In genomic region chr20:10637062-10637559, GRCh38 we compare ENCODE assay signal across 10 cellular contexts. TPM values are rescaled to one million over a fixed set of nuclear protein-coding genes. Genes with fewer than 3 reads are reported as not detected.
DNase-seq lines count a peak whose midpoint lies in the region; ATAC-seq, FAIRE-seq and TF ChIP-seq lines count a peak whose summit lies in the region.
"Had no signal": no experiment of that assay in that cellular context is flagged by ENCODE, and none has a peak within 500 bp of the region (broad histone marks: within the 10 kb centered on the region; RNA-seq: fewer than 3 reads in every experiment).

No MANE protein-coding gene starts in this region.

- no peak for ATAC-seq in GM12878
- peak; percentile 44 for ATAC-seq in Right ventricle myocardium superior (ENCODE audit: poor library complexity)
- ATAC-seq in omental fat pad (ENCODE audit: low FRiP score) = peak; percentile 58
- ATAC-seq in CD4-positive, alpha-beta T cell (ENCODE audit: poor library complexity) = no peak
- no peak for ATAC-seq in GM21737 (IDR thresholded peaks at IDR 0.05; ENCODE audit: unreplicated experiment)
- no peak for ATAC-seq in stimulated activated memory B cell treated with anti-CD40 and anti-IgM and Interleukin-4, amounts not matched to agents 10 μg/mL and 1 μg/mL and 100 μg/mL, for 72 hours

- no peak overlapping the region for H3K4me3 ChIP-seq in ACC112 (ENCODE audit: low read depth, low read length)
- no peak overlapping the region for H3K4me3 ChIP-seq in GM12878

- H4K20me1 ChIP-seq in GM12878 (ENCODE audit: control insufficient read depth, insufficient read depth) = no peaks in the 10 kb centered on the region

- 68% methylated on average over 8 of the region's 8 CpGs for WGBS in GM12878 (ENCODE audit: insufficient coverage, insufficient replicate concordance, low lambda C conversion rate, missing lambda C conversion rate)

- H3K27me3 ChIP-seq in ACC112 (ENCODE audit: insufficient read depth, low read length) (no peaks in the 10 kb centered on the region), GM12878 (replicated peaks in 1 of 2; ENCODE audit: control insufficient read depth in 2 of 2, insufficient read depth in 2 of 2, low read length in 1 of 2) (no peaks in the 10 kb centered on the region)
- H3K27me3 ChIP-seq in CD4-positive, alpha-beta T cell (ENCODE audit: control insufficient read depth, insufficient read depth, low read length) = no peaks in the 10 kb centered on the region

- TF ChIP-seq EP300 in GM12878 (IDR thresholded peaks at IDR 0.05; ENCODE audit: borderline replicate concordance in 1 of 2, control insufficient read depth in 1 of 2, low read depth in 2 of 2, low read length in 2 of 2) = no peak

- TF ChIP-seq RAD21 in GM12878 (IDR thresholded peaks at IDR 0.05; ENCODE audit: insufficient read depth, low read depth, low read length) = no peak

- no peak for FAIRE-seq in GM12878 (lab: Jason Lieb, UNC)

- no peak overlapping the region for H3K4me3 Mint-ChIP-seq in CD4-positive, alpha-beta T cell
- H3K4me3 Mint-ChIP-seq in activated CD4-positive, alpha-beta memory T cell treated with anti-CD3 and anti-CD28 coated beads for 36 hours = no peak overlapping the region
- no peak overlapping the region for H3K4me3 Mint-ChIP-seq in stimulated activated memory B cell treated with anti-CD40 and anti-IgM and Interleukin-4, amounts not matched to agents 10 μg/mL and 1 μg/mL and 100 μg/mL, for 72 hours
- H3K4me3 Mint-ChIP-seq: activated CD4-positive, alpha-beta memory T cell treated with anti-CD3 and anti-CD28 coated beads, Interleukin-2, amount 10 ng/mL, durations not matched to agents 7 days and 5 days had no signal

- H3K79me2 ChIP-seq in ACC112 (ENCODE audit: control insufficient read depth, insufficient read depth, low read length, unreplicated experiment) = no peaks in the 10 kb centered on the region
- no peaks in the 10 kb centered on the region for H3K79me2 ChIP-seq in GM12878 (ENCODE audit: control insufficient read depth, insufficient read depth, low read length)

- no peaks in the 10 kb centered on the region for H3K9me3 Mint-ChIP-seq in CD4-positive, alpha-beta T cell
- no peaks in the 10 kb centered on the region for H3K9me3 Mint-ChIP-seq in activated CD4-positive, alpha-beta memory T cell treated with anti-CD3 and anti-CD28 coated beads for 36 hours
- H3K9me3 Mint-ChIP-seq in stimulated activated memory B cell treated with anti-CD40 and anti-IgM and Interleukin-4, amounts not matched to agents 10 μg/mL and 1 μg/mL and 100 μg/mL, for 72 hours = no peaks in the 10 kb centered on the region
- H3K9me3 Mint-ChIP-seq: activated CD4-positive, alpha-beta memory T cell treated with anti-CD3 and anti-CD28 coated beads, Interleukin-2, amount 10 ng/mL, durations not matched to agents 7 days and 5 days had no signal

- H3K36me3 ChIP-seq in ACC112 (ENCODE audit: insufficient read depth, low read length) = peaks cover 30% of the 10 kb centered on the region
- peaks cover 0 to 9% of the 10 kb centered on the region in 2 experiments; a peak in 2 of 4 replicates for H3K36me3 ChIP-seq in GM12878 (ENCODE audit: control insufficient read depth in 2 of 2, insufficient read depth in 2 of 2, low read length in 1 of 2)

- H3K27me3 Mint-ChIP-seq in CD4-positive, alpha-beta T cell = no peaks in the 10 kb centered on the region
- H3K27me3 Mint-ChIP-seq in activated CD4-positive, alpha-beta memory T cell treated with anti-CD3 and anti-CD28 coated beads for 36 hours = no peaks in the 10 kb centered on the region
- H3K27me3 Mint-ChIP-seq in stimulated activated memory B cell treated with anti-CD40 and anti-IgM and Interleukin-4, amounts not matched to agents 10 μg/mL and 1 μg/mL and 100 μg/mL, for 72 hours = no peaks in the 10 kb centered on the region
- H3K27me3 Mint-ChIP-seq: activated CD4-positive, alpha-beta memory T cell treated with anti-CD3 and anti-CD28 coated beads, Interleukin-2, amount 10 ng/mL, durations not matched to agents 7 days and 5 days had no signal

- DNase-seq in GM12878 (ENCODE audit: low read depth, low spot score) (no peak), Right ventricle myocardium superior (peak; percentile 58), omental fat pad (ENCODE audit: low spot score) (no peak)
- DNase-seq in CD4-positive, alpha-beta T cell = no peak
- no peak for DNase-seq in activated CD4-positive, alpha-beta memory T cell treated with anti-CD3 and anti-CD28 coated beads for 36 hours
- DNase-seq: activated CD4-positive, alpha-beta memory T cell treated with anti-CD3 and anti-CD28 coated beads, Interleukin-2, amount 10 ng/mL, durations not matched to agents 7 days and 5 days; NCI-H1105 had no signal

- no TSS peak for BruUV-seq in GM12878 (replicated peaks; lab: Mats Ljungman, UMichigan)

- H3K9ac ChIP-seq in GM12878 (ENCODE audit: control insufficient read depth, insufficient read depth, low read length) = no peak overlapping the region

- RAD21 ChIA-PET in GM12878 (lab: Charles Lee; ENCODE audit: unreplicated experiment) = no interaction called here

- H3K27ac Mint-ChIP-seq in CD4-positive, alpha-beta T cell = no peak overlapping the region
- no peak overlapping the region for H3K27ac Mint-ChIP-seq in activated CD4-positive, alpha-beta memory T cell treated with anti-CD3 and anti-CD28 coated beads for 36 hours
- H3K27ac Mint-ChIP-seq in stimulated activated memory B cell treated with anti-CD40 and anti-IgM and Interleukin-4, amounts not matched to agents 10 μg/mL and 1 μg/mL and 100 μg/mL, for 72 hours = no peak overlapping the region
- H3K27ac Mint-ChIP-seq: activated CD4-positive, alpha-beta memory T cell treated with anti-CD3 and anti-CD28 coated beads, Interleukin-2, amount 10 ng/mL, durations not matched to agents 7 days and 5 days had no signal

- in situ Hi-C loops in GM12878 (cut with MboI) = no loop called here

- POLR2A ChIA-PET in GM12878 (lab: Charles Lee) = interaction anchor here (1.2 kb wide), 1 partner anchor 99 kb away, joined by 3 read pairs; no protein-coding TSS in a partner anchor
- POLR2A ChIA-PET in CD4-positive, alpha-beta T cell (lab: Charles Lee) = no interaction called here
- POLR2A ChIA-PET in activated CD4-positive, alpha-beta memory T cell treated with anti-CD3 and anti-CD28 coated beads for 36 hours (lab: Charles Lee) = no interaction called here

- no peaks in the 10 kb centered on the region for H3K9me3 ChIP-seq in GM12878 (replicated peaks; ENCODE audit: control insufficient read depth, insufficient read depth, low read length)
- no peaks in the 10 kb centered on the region for H3K9me3 ChIP-seq in CD4-positive, alpha-beta T cell (ENCODE audit: control insufficient read depth, low read length)

- H3K4me1 ChIP-seq in ACC112 (ENCODE audit: control insufficient read depth, insufficient read depth, low read length, unreplicated experiment) = peaks cover 35% of the 10 kb centered on the region
- H3K4me1 ChIP-seq in GM12878 (ENCODE audit: control insufficient read depth, insufficient read depth, low read length) = no peaks in the 10 kb centered on the region

- peak overlapping the region; percentile 43 for H3K27ac ChIP-seq in ACC112 (ENCODE audit: low read depth, low read length)
- H3K27ac ChIP-seq in GM12878 (ENCODE audit: control insufficient read depth, insufficient read depth) = no peak overlapping the region
- no peak overlapping the region for H3K27ac ChIP-seq in CD4-positive, alpha-beta T cell (ENCODE audit: low read depth, low read length)

- no peak for TF ChIP-seq POLR2A in GM12878 (IDR thresholded peaks at IDR 0.05; ENCODE audit: low read depth, low read length)

- SMC1A ChIA-PET in GM12878 (lab: Charles Lee; ENCODE audit: uncharacterized antibody, unreplicated experiment) = interaction anchor here (1.5 kb wide), 1 partner anchor 15 kb away, joined by 6 read pairs; no protein-coding TSS in a partner anchor

- intact Hi-C loops in GM12878 (cut with micrococcal nuclease; ENCODE audit: unreplicated experiment) = no loop called here
- intact Hi-C loops in Right ventricle myocardium superior (cut with DNase I) = no loop called here
- intact Hi-C loops in CD4-positive, alpha-beta T cell (cut with DNase I, micrococcal nuclease) = no loop called here
- intact Hi-C loops in activated CD4-positive, alpha-beta memory T cell treated with anti-CD3 and anti-CD28 coated beads for 36 hours (cut with micrococcal nuclease) = no loop called here

- no peak overlapping the region for H2AFZ ChIP-seq in ACC112 (ENCODE audit: low read length, unreplicated experiment)
- H2AFZ ChIP-seq in GM12878 (ENCODE audit: control insufficient read depth, low read depth, low read length) = no peak overlapping the region

- H3K4me1 Mint-ChIP-seq in CD4-positive, alpha-beta T cell (ENCODE audit: low read depth) = peaks cover 8% of the 10 kb centered on the region
- H3K4me1 Mint-ChIP-seq in activated CD4-positive, alpha-beta memory T cell treated with anti-CD3 and anti-CD28 coated beads for 36 hours (ENCODE audit: low read depth) = no peaks in the 10 kb centered on the region
- peaks cover 10% of the 10 kb centered on the region for H3K4me1 Mint-ChIP-seq in stimulated activated memory B cell treated with anti-CD40 and anti-IgM and Interleukin-4, amounts not matched to agents 10 μg/mL and 1 μg/mL and 100 μg/mL, for 72 hours
- H3K4me1 Mint-ChIP-seq: activated CD4-positive, alpha-beta memory T cell treated with anti-CD3 and anti-CD28 coated beads, Interleukin-2, amount 10 ng/mL, durations not matched to agents 7 days and 5 days had no signal

- TF ChIP-seq CTCF in GM12878 (IDR thresholded peaks at IDR 0.05 in 2 of 3, conservative IDR thresholded peaks at IDR 0.05 in 1 of 3; ENCODE audit: control insufficient read depth in 2 of 3, extremely low read depth in 1 of 3, insufficient read depth in 1 of 3, low read depth in 3 of 3, low read length in 3 of 3) (no peak), omental fat pad (IDR thresholded peaks at IDR 0.05) (no peak)
- no peak for TF ChIP-seq CTCF in CD4-positive, alpha-beta T cell (IDR thresholded peaks at IDR 0.05)

- H3K4me2 ChIP-seq in GM12878 (ENCODE audit: control insufficient read depth, insufficient read depth) = no peak overlapping the region

- H3K36me3 Mint-ChIP-seq in CD4-positive, alpha-beta T cell (ENCODE audit: low read depth) = no peaks in the 10 kb centered on the region
- no peaks in the 10 kb centered on the region for H3K36me3 Mint-ChIP-seq in activated CD4-positive, alpha-beta memory T cell treated with anti-CD3 and anti-CD28 coated beads for 36 hours
- H3K36me3 Mint-ChIP-seq in stimulated activated memory B cell treated with anti-CD40 and anti-IgM and Interleukin-4, amounts not matched to agents 10 μg/mL and 1 μg/mL and 100 μg/mL, for 72 hours = peaks cover 9% of the 10 kb centered on the region

- CTCF ChIA-PET in GM12878 (lab: Yijun Ruan, JAX) = no interaction called here
- CTCF ChIA-PET in CD4-positive, alpha-beta T cell (lab: Charles Lee) = no interaction called here
- CTCF ChIA-PET in activated CD4-positive, alpha-beta memory T cell treated with anti-CD3 and anti-CD28 coated beads for 36 hours (lab: Charles Lee) = no interaction called here

RNA-seq across cellular contexts. Expression of gene JAG1, which starts 36.7 kb away (rescaled TPM):
- total RNA-seq in GM12878 (2013; cell fraction: nucleolus; rRNA removed) = 19.2 and 20.7 TPM in 2 replicates
- total RNA-seq in GM12878 (2014; rRNA removed) (2.1 and 2.5 TPM in 2 replicates), GM12878 (2014; rRNA removed; fragmentation: Illumina TruSeq; extraction: Trizol) (1.3 TPM in 2 replicates), GM12878 (2021) (3.1 and 3.2 TPM in 2 replicates), Right ventricle myocardium superior (22.1 TPM), omental fat pad (100 to 1,000 TPM in 1 of 4 donors, 10 to 100 TPM in 3; 64.2 to 153 (median 85.7) TPM)
- polyA plus RNA-seq in GM12878 (2011; ENCODE audit: low read depth) = 0.98 TPM
- polyA plus RNA-seq in GM12878 (2011; rRNA removed) (5.0 and 6.9 TPM in 2 replicates), GM12878 (2014; fragmentation: Illumina TruSeq; extraction: Trizol) (1.4 and 2.2 TPM in 2 replicates), GM12878 (2014; fragmentation: Nextera tagmentation; extraction: Ambion mirVana) (1 to 10 TPM in 1 of 2 experiments, under 1 TPM in 1; 0.66 to 1.0 TPM), GM12878 (2014; rRNA removed) (2.0 and 2.2 TPM in 2 replicates), GM12878 (2016; fragmentation: Nextera tagmentation; extraction: Ambion mirVana) (1 to 10 TPM; 1.1 to 1.6 TPM)
- polyA plus RNA-seq in GM12878 (2011; cell fraction: cytosol; rRNA removed) = 6.0 and 8.3 TPM in 2 replicates
- 25.9 and 26.5 TPM in 2 replicates for polyA plus RNA-seq in GM12878 (2011; cell fraction: nucleus; rRNA removed)
- 2.4 and 5.1 TPM in 2 replicates for polyA plus RNA-seq in GM12878 (2012)
- 23.6 and 27.0 TPM in 2 replicates for polyA minus RNA-seq in GM12878 (2011; rRNA and poly(A)+ RNA removed)
- polyA minus RNA-seq in GM12878 (2011; cell fraction: cytosol; rRNA and poly(A)+ RNA removed) = 7.1 and 8.8 TPM in 2 replicates
- 21.8 and 23.7 TPM in 2 replicates for polyA minus RNA-seq in GM12878 (2011; cell fraction: nucleus; rRNA and poly(A)+ RNA removed)
- 1 to 10 TPM in 1 of 2 experiments, under 1 TPM in 1; 0.77 to 1.2 TPM for total RNA-seq in CD4-positive, alpha-beta T cell
- under 1 TPM; 0.15 to 0.40 TPM for total RNA-seq in activated CD4-positive, alpha-beta memory T cell treated with anti-CD3 and anti-CD28 coated beads for 36 hours

Comparison
In these comparisons a context has a peak if more than half of its experiments do, and no peak if none do; other contexts are left out.
1. ATAC-seq: peak in Right ventricle myocardium superior (single experiment) and omental fat pad (single experiment); none in GM12878 (single experiment), CD4-positive, alpha-beta T cell (single experiment), GM21737 (single experiment) and stimulated activated memory B cell treated with anti-CD40 and anti-IgM and Interleukin-4, amounts not matched to agents 10 μg/mL and 1 μg/mL and 100 μg/mL, for 72 hours (single experiment).